ENCODE assay signal across 9 cellular contexts in genomic region chr6:157240059-157240959, GRCh38.
A peak's percentile ranks its signal among the peaks of the same experiment; 100 is the strongest.
DNase-seq lines count a peak whose midpoint lies in the region; ATAC-seq and TF ChIP-seq lines count a peak whose summit lies in the region.
"Had no signal": no experiment of that assay in that cellular context is flagged by ENCODE, and none has a peak within 500 bp of the region (broad histone marks: within the 10 kb centered on the region; RNA-seq: fewer than 3 reads in every experiment).

No MANE protein-coding gene starts in this region.

- H3K27ac ChIP-seq in fibroblast of lung (ENCODE audit: insufficient read depth, low read length) (no peak overlapping the region), rectal smooth muscle tissue (ENCODE audit: low read depth, low read length) (peak overlapping the region; percentile 65)
- H3K27ac ChIP-seq: parathyroid adenoma had no signal

- H3K9ac ChIP-seq in fibroblast of lung (ENCODE audit: insufficient read depth, low read length) (no peak overlapping the region), rectal smooth muscle tissue (ENCODE audit: low read length) (no peak overlapping the region)
- H3K9ac ChIP-seq: parathyroid adenoma had no signal

- H3K36me3 ChIP-seq in fibroblast of lung (ENCODE audit: control insufficient read depth, insufficient read depth, low read length) (no peaks in the 10 kb centered on the region), rectal smooth muscle tissue (ENCODE audit: control insufficient read depth, insufficient read depth, low read length) (no peaks in the 10 kb centered on the region)

- H2AFZ ChIP-seq in fibroblast of lung (ENCODE audit: low read length), result peak overlapping the region; percentile 46
- H2AFZ ChIP-seq: parathyroid adenoma had no signal

- H3K4me3 ChIP-seq in fibroblast of lung (replicated peaks in 1 of 4; ENCODE audit: control extremely low read depth in 1 of 4, insufficient read depth in 1 of 4, low read depth in 3 of 4, low read length in 4 of 4) (peak overlapping the region in 3 of 4 experiments; percentile 3 to 33 (median 29)), rectal smooth muscle tissue (ENCODE audit: low read length) (peak overlapping the region; percentile 49)

- H3K27me3 ChIP-seq in fibroblast of lung (ENCODE audit: control insufficient read depth, insufficient read depth, low read length) (peaks cover 16% of the 10 kb centered on the region), rectal smooth muscle tissue (ENCODE audit: control insufficient read depth, insufficient read depth, low read length) (peaks cover 2% of the 10 kb centered on the region)

- no peak for ATAC-seq in HG02870 (IDR thresholded peaks at IDR 0.05; ENCODE audit: unreplicated experiment)
- ATAC-seq in GM19395 (IDR thresholded peaks at IDR 0.05; ENCODE audit: unreplicated experiment), result no peak
- ATAC-seq in GM21576 (IDR thresholded peaks at IDR 0.05; ENCODE audit: unreplicated experiment), result no peak

- H3K79me2 ChIP-seq in fibroblast of lung (ENCODE audit: control insufficient read depth, insufficient read depth, low read length), result no peaks in the 10 kb centered on the region
- H3K79me2 ChIP-seq: parathyroid adenoma had no signal

- H3K9me3 ChIP-seq in fibroblast of lung (ENCODE audit: control insufficient read depth, insufficient read depth, low read depth, low read length), result no peaks in the 10 kb centered on the region

- TF ChIP-seq CTCF in fibroblast of lung (conservative IDR thresholded peaks at IDR 0.05 in 1 of 2, IDR thresholded peaks at IDR 0.05 in 1 of 2; ENCODE audit: low read depth in 1 of 2, low read length in 2 of 2), result no peak

- H3K4me1 ChIP-seq in fibroblast of lung (ENCODE audit: control insufficient read depth, extremely low read depth, insufficient read depth, low read length), result no peaks in the 10 kb centered on the region
- H3K4me1 ChIP-seq in rectal smooth muscle tissue (ENCODE audit: control insufficient read depth, insufficient read depth, low read length), result peaks cover 12% of the 10 kb centered on the region

- H4K20me1 ChIP-seq in fibroblast of lung (ENCODE audit: control insufficient read depth, extremely low read depth, insufficient read depth, low read length), result no peaks in the 10 kb centered on the region

- DNase-seq in NCI-H1105 treated with DMSO at 0.1 percent for 48 hours (lab: John Stamatoyannopoulos, UW) (peak; percentile 22), NCI-H1105 (lab: John Stamatoyannopoulos, UW) (no peak), NOMO-1 (lab: John Stamatoyannopoulos, UW; ENCODE audit: unreplicated experiment in 2 of 2) (peak; percentile 18 to 21), fibroblast of lung (ENCODE audit: low read depth in 2 of 2) (peak in 1 of 2 donors; percentile 71)

- peak overlapping the region; percentile 68 for H3K4me2 ChIP-seq in fibroblast of lung (ENCODE audit: extremely low read depth, insufficient read depth, low read length)
